8 cellular contexts compared by ENCODE assay signal in genomic region chrX:14872851-14873675, GRCh38. TPM values are rescaled to one million over a fixed set of nuclear protein-coding genes. Genes with fewer than 3 reads are reported as not detected.
DNase-seq lines count a peak whose midpoint lies in the region; ATAC-seq, FAIRE-seq and TF ChIP-seq lines count a peak whose summit lies in the region.

Gene FANCB, minus strand, starts transcription at chrX:14873069. Its CDS starts 7,559 bp downstream, at chrX:14865510.
Gene MOSPD2, plus strand, starts transcription at chrX:14873421. Its CDS starts 108 bp downstream, at chrX:14873529.

- H3K27ac Mint-ChIP-seq in astrocyte (ENCODE audit: unreplicated experiment) = no peak within 1 kb of the TSS

- H3K4me1 Mint-ChIP-seq in astrocyte (ENCODE audit: low read depth, unreplicated experiment) = no peaks in the 10 kb centered on the region

- H3K27me3 Mint-ChIP-seq in astrocyte (ENCODE audit: low read depth, unreplicated experiment) = no peaks in the 10 kb centered on the region

- H3K9me3 ChIP-seq in astrocyte (ENCODE audit: insufficient read depth, low read depth, low read length) (no peaks in the 10 kb centered on the region), right cardiac atrium (ENCODE audit: control insufficient read depth, low read length) (no peaks in the 10 kb centered on the region), uterus (no peaks in the 10 kb centered on the region)

- TF ChIP-seq POLR2A in uterus (IDR thresholded peaks at IDR 0.05) = peak in 1 of 2 donors; percentile 29

- intact Hi-C loops in T-helper 2 cell treated with Interferon-gamma antibody and Interleukin-4, amounts not matched to agents 100 ng/mL and 5 ng/mL, for 36 hours (cut with micrococcal nuclease) = loop anchor here (1.0 to 10.0 kb wide), 8 partner anchors 26 to 1999 kb away; partner anchors contain the start of genes OFD1, PIGA, RBBP7 and TRAPPC2
- intact Hi-C loops in right cardiac atrium (cut with DNase I) = no loop called here
- intact Hi-C loops in uterus (cut with DNase I; ENCODE audit: low total_unique reads) = no loop called here

- no peaks in the 10 kb centered on the region for H3K9me3 Mint-ChIP-seq in astrocyte (ENCODE audit: unreplicated experiment)

- peaks cover 4% of the 10 kb centered on the region for H3K36me3 Mint-ChIP-seq in astrocyte (ENCODE audit: low read depth, unreplicated experiment)

- peaks cover 51% of the 10 kb centered on the region for H3K79me2 ChIP-seq in astrocyte (ENCODE audit: insufficient read depth, low read length)

- peak; percentile 100 for FAIRE-seq in GM18507 (lab: Jason Lieb, UNC)
- FAIRE-seq in astrocyte (lab: Jason Lieb, UNC) = peak; percentile 76

- under 1% methylated on average over 78 of the region's 78 CpGs for WGBS in right cardiac atrium

- peaks cover 7% of the 10 kb centered on the region for H3K4me1 ChIP-seq in astrocyte (ENCODE audit: insufficient read depth, low read length)
- peaks cover 1% of the 10 kb centered on the region for H3K4me1 ChIP-seq in right cardiac atrium (ENCODE audit: control insufficient read depth, insufficient read depth, low read length)
- no peaks in the 10 kb centered on the region for H3K4me1 ChIP-seq in uterus

- no peaks in the 10 kb centered on the region for H3K36me3 ChIP-seq in astrocyte (ENCODE audit: insufficient read depth, low read length)
- no peaks in the 10 kb centered on the region for H3K36me3 ChIP-seq in uterus

- peak; percentile 76 for DNase-seq in GM18507 (ENCODE audit: extremely low spot score, insufficient read length, low read depth)
- peak; percentile 93 for DNase-seq in NCI-H1930 (lab: John Stamatoyannopoulos, UW)
- peak; percentile 81 for DNase-seq in astrocyte (ENCODE audit: low read depth)
- DNase-seq in right cardiac atrium = peak; percentile 94 to 98 (median 97)
- DNase-seq in pulmonary artery endothelial cell (ENCODE audit: low read depth, low spot score) = peak; percentile 73
- DNase-seq in uterus = peak; percentile 94

- ATAC-seq in HG02973 (IDR thresholded peaks at IDR 0.05; ENCODE audit: unreplicated experiment) = peak; percentile 94
- peak; percentile 100 for ATAC-seq in right cardiac atrium

- H3K4me3 ChIP-seq in astrocyte (ENCODE audit: insufficient read depth, low read depth, low read length) (peak within 1 kb of the TSS; percentile 93), right cardiac atrium (ENCODE audit: low read length) (peak within 1 kb of the TSS; percentile 98), uterus (peak within 1 kb of the TSS; percentile 50 to 65)

- H4K20me1 ChIP-seq in astrocyte (ENCODE audit: insufficient read depth, low read length) = no peaks in the 10 kb centered on the region

- peak within 1 kb of the TSS; percentile 89 for H3K4me3 Mint-ChIP-seq in astrocyte (ENCODE audit: unreplicated experiment)

- TF ChIP-seq CTCF in astrocyte (IDR thresholded peaks at IDR 0.05; ENCODE audit: insufficient read depth, low read depth, low read length) (no peak), uterus (IDR thresholded peaks at IDR 0.05) (no peak)

- peak within 1 kb of the TSS; percentile 97 for H3K9ac ChIP-seq in astrocyte (ENCODE audit: low read length)

- H3K27me3 ChIP-seq in astrocyte (ENCODE audit: insufficient read depth, low read length) (no peaks in the 10 kb centered on the region), right cardiac atrium (ENCODE audit: control insufficient read depth, insufficient read depth) (no peaks in the 10 kb centered on the region), uterus (no peaks in the 10 kb centered on the region)

- H2AFZ ChIP-seq in astrocyte (ENCODE audit: low read depth, low read length) = peak within 1 kb of the TSS; percentile 88

- H3K27ac ChIP-seq in astrocyte (ENCODE audit: low read depth, low read length) (peak within 1 kb of the TSS; percentile 80), right cardiac atrium (ENCODE audit: low read length) (peak within 1 kb of the TSS; percentile 85), uterus (peak within 1 kb of the TSS; percentile 80 to 88)

- H3K4me2 ChIP-seq in astrocyte (ENCODE audit: low read length) = peak within 1 kb of the TSS; percentile 98

RNA-seq across cellular contexts. Expression of gene FANCB, which starts in this region (rescaled TPM):
- 13.0 TPM in 2 replicates for total RNA-seq in T-helper 2 cell treated with Interferon-gamma antibody and Interleukin-4, amounts not matched to agents 100 ng/mL and 5 ng/mL, for 36 hours
- 1.9 and 2.8 TPM in 2 replicates for total RNA-seq in astrocyte
- 1 to 10 TPM in 2 of 4 donors, under 1 TPM in 2; 0.53 to 1.1 (median 0.98) TPM for total RNA-seq in right cardiac atrium
- 0.11 TPM for polyA plus RNA-seq in right cardiac atrium
- 5.1 and 9.5 TPM in 2 replicates for total RNA-seq in pulmonary artery endothelial cell
- total RNA-seq in uterus = 10 to 100 TPM in 1 of 4 donors, 1 to 10 TPM in 2, under 1 TPM in 1; 0.51 to 15.1 (median 3.2) TPM

RNA-seq across cellular contexts. Expression of gene MOSPD2, which starts in this region (rescaled TPM):
- total RNA-seq in T-helper 2 cell treated with Interferon-gamma antibody and Interleukin-4, amounts not matched to agents 100 ng/mL and 5 ng/mL, for 36 hours = 10.8 and 11.9 TPM in 2 replicates
- total RNA-seq in astrocyte = 13.9 and 14.6 TPM in 2 replicates
- 1 to 10 TPM; 4.4 to 8.1 (median 7.0) TPM for total RNA-seq in right cardiac atrium
- 2.8 TPM for polyA plus RNA-seq in right cardiac atrium
- 11.1 and 12.7 TPM in 2 replicates for total RNA-seq in pulmonary artery endothelial cell
- total RNA-seq in uterus = 10 to 100 TPM in 3 of 4 donors, 1 to 10 TPM in 1; 4.7 to 38.2 (median 23.4) TPM

Comparison
In these comparisons a context has a peak if more than half of its experiments do, and no peak if none do; other contexts are left out.
1. Peak in every context shown above with its lines: DNase-seq, ATAC-seq, H3K4me3 ChIP-seq and H3K27ac ChIP-seq.